Comparison of ENCODE assay signal across 18 cellular contexts in the genomic region with DNA sequence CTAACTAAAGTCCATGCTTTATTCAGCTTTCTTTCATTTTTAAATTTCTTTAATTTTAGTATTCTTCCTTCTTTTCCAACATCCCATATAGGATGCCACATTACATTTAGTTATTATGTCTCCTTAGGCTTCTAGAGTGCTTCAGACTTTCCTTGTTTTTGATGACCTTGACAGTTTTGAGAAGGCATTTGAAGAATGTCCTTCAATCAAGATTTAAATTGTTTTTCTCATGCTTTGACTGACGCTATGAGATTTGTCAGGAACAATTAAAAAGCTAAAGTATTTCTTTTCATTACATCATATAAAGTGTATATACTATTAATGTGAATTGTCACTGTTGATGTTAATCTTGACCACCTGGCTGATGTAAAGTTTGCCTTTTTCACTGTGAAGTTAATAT.
DNase-seq lines count a peak whose midpoint lies in the region; ATAC-seq, FAIRE-seq and TF ChIP-seq lines count a peak whose summit lies in the region.
"Had no signal": no experiment of that assay in that cellular context is flagged by ENCODE, and none has a peak within 500 bp of the region (broad histone marks: within the 10 kb centered on the region; RNA-seq: fewer than 3 reads in every experiment).

No MANE protein-coding gene starts in this region.

- FAIRE-seq in A549 (lab: Jason Lieb, UNC): no peak
- FAIRE-seq: GM12878, GM18507 had no signal

- H3K27ac ChIP-seq in A549: no peak overlapping the region
- 0 out of 2 replicates have a peak overlapping the region, but pooled peaks have one; percentile 16 for H3K27ac ChIP-seq in SJSA1

- H3K4me3 ChIP-seq in A549: no peak overlapping the region
- no peak overlapping the region for H3K4me3 ChIP-seq in SJSA1
- H3K4me3 ChIP-seq: GM12878 had no signal

- H3K9me3 ChIP-seq in A549: peaks cover 11% of the 10 kb centered on the region
- H3K9me3 ChIP-seq in SJSA1 (replicated peaks): peaks cover 3% of the 10 kb centered on the region; the same call in 1 of the 2 replicates

- WGBS in A549 (ENCODE audit: missing lambda C conversion rate): 76% methylated on average over 1 of the region's 1 CpG

- no peak for TF ChIP-seq POLR2A in A549 (IDR thresholded peaks at IDR 0.05; ENCODE audit: low read length)

- no peak for ATAC-seq in A549
- no peak for ATAC-seq in GM21526 (IDR thresholded peaks at IDR 0.05; ENCODE audit: low FRiP score, unreplicated experiment)
- ATAC-seq: GM12878 had no signal

- POLR2A ChIA-PET in A549 (lab: Yijun Ruan, JAX): no interaction called here

- H3K4me1 ChIP-seq in A549 (peaks cover 10% of the 10 kb centered on the region), SJSA1 (replicated peaks) (peaks cover 11% of the 10 kb centered on the region)

- H3K36me3 ChIP-seq in SJSA1: no peaks in the 10 kb centered on the region

- TF ChIP-seq EP300 in A549 (IDR thresholded peaks at IDR 0.05): no peak

- TF ChIP-seq RAD21 in A549 (conservative IDR thresholded peaks at IDR 0.05 in 1 of 2, IDR thresholded peaks at IDR 0.05 in 1 of 2): no peak

- DNase-seq in A549 (ENCODE audit: low read depth in 1 of 2, low spot score in 1 of 2): no peak
- DNase-seq in SJSA1 (ENCODE audit: low read depth in 1 of 2, low spot score in 2 of 2): no peak
- peak; percentile 15 for DNase-seq in iris pigment epithelial cell (ENCODE audit: low read depth)
- no peak for DNase-seq in dermis blood vessel endothelial cell
- DNase-seq in middle frontal gyrus (ENCODE audit: extremely low spot score, low spot score): no peak
- DNase-seq: 8988T; C1 segment of cervical spinal cord; Calu3; CD4-positive, alpha-beta memory T cell; COR-L47; DMS79; GDM1; GOT3; H7; HCEC 1CT had no signal

- CTCF ChIA-PET in A549 (lab: Yijun Ruan, JAX): no interaction called here

- TF ChIP-seq CTCF in A549 (IDR thresholded peaks at IDR 0.05): no peak

- H3K4me2 ChIP-seq in A549: no peak overlapping the region

- H3K27me3 ChIP-seq in SJSA1 (replicated peaks): no peaks in the 10 kb centered on the region

TF ChIP-seq in A549, 52 proteins besides CTCF, POLR2A, EP300 and RAD21:
- TF ChIP-seq KDM1A (IDR thresholded peaks at IDR 0.05; ENCODE audit: low read depth) (no peak), NR3C1 (IDR thresholded peaks at IDR 0.05) (no peak), FOXS1 (CRISPR knock-in tag; IDR thresholded peaks at IDR 0.05) (no peak), MAFK (IDR thresholded peaks at IDR 0.05; ENCODE audit: partially characterized antibody) (peak; percentile 87), SREBF2 (IDR thresholded peaks at IDR 0.05) (no peak), HOXA7 (CRISPR knock-in tag; IDR thresholded peaks at IDR 0.05) (no peak), JUNB (IDR thresholded peaks at IDR 0.05) (no peak), ZFP36 (IDR thresholded peaks at IDR 0.05; ENCODE audit: borderline replicate concordance, partially characterized antibody) (no peak)
